Comparison of ENCODE assay signal across 1 cellular context in the genomic region with DNA sequence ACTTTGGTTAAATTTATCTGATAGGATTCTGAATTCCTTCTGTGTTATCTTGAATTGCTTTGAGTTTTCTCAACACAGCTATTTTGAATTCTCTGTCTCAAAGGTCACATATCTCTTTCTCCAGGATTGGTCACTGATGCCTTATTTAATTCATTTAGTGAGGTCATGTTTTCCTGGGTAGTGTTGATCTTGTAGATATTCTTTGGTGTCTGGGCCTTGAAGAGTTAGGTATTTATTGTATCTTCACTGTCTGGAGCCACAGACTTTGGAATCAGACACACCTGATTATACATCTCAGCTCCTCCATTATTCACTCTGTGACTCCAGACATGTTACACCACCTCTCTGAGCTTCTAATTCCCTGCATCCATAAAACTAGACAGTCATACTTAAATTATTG.
TF ChIP-seq lines count a peak whose summit lies in the region.

No MANE protein-coding gene starts in this region.

TF ChIP-seq in IMR-90, 13 proteins besides CTCF, POLR2A, EP300 and RAD21 (continued from another document):
- TF ChIP-seq MAFK (IDR thresholded peaks at IDR 0.05; ENCODE audit: low read depth, low read length) = no peak
- TF ChIP-seq CEBPB (IDR thresholded peaks at IDR 0.05; ENCODE audit: low read depth, low read length) = no peak
- TF ChIP-seq RCOR1 (IDR thresholded peaks at IDR 0.05; ENCODE audit: insufficient replicate concordance, low read length) = no peak
- TF ChIP-seq, protein P1, sequence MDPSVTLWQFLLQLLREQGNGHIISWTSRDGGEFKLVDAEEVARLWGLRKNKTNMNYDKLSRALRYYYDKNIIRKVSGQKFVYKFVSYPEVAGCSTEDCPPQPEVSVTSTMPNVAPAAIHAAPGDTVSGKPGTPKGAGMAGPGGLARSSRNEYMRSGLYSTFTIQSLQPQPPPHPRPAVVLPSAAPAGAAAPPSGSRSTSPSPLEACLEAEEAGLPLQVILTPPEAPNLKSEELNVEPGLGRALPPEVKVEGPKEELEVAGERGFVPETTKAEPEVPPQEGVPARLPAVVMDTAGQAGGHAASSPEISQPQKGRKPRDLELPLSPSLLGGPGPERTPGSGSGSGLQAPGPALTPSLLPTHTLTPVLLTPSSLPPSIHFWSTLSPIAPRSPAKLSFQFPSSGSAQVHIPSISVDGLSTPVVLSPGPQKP (IDR thresholded peaks at IDR 0.05; ENCODE audit: borderline replicate concordance, low read depth, low read length) = no peak
- TF ChIP-seq NFE2L2 (IDR thresholded peaks at IDR 0.05; ENCODE audit: low read depth, low read length) = no peak
- TF ChIP-seq, protein P2, sequence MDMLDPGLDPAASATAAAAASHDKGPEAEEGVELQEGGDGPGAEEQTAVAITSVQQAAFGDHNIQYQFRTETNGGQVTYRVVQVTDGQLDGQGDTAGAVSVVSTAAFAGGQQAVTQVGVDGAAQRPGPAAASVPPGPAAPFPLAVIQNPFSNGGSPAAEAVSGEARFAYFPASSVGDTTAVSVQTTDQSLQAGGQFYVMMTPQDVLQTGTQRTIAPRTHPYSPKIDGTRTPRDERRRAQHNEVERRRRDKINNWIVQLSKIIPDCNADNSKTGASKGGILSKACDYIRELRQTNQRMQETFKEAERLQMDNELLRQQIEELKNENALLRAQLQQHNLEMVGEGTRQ (IDR thresholded peaks at IDR 0.05; ENCODE audit: low read depth, low read length) = no peak
- no peak for TF ChIP-seq CHD1 (IDR thresholded peaks at IDR 0.05; ENCODE audit: low read depth, low read length)
